24 cellular contexts compared by ENCODE assay signal in genomic region chr6:2033544-2033943, GRCh38.
"Had no signal": no experiment of that assay in that cellular context is flagged by ENCODE, and none has a peak within 500 bp of the region (broad histone marks: within the 10 kb centered on the region; RNA-seq: fewer than 3 reads in every experiment).

No MANE protein-coding gene starts in this region.

- H3K27me3 Mint-ChIP-seq: memory B cell had no signal

- H3K9me3 Mint-ChIP-seq: endodermal cell, memory B cell, natural killer cell had no signal

- H3K4me1 ChIP-seq: gastrocnemius medialis, parathyroid adenoma, tibial nerve had no signal

- H3K27me3 ChIP-seq: dorsolateral prefrontal cortex, gastrocnemius medialis, tibial nerve, upper lobe of left lung had no signal

- DNase-seq: dorsolateral prefrontal cortex; effector CD4-positive, alpha-beta T cell; endodermal cell; foreskin fibroblast; gastrocnemius medialis; head of caudate nucleus; kidney; natural killer cell; stimulated activated CD4-positive, alpha-beta T cell treated with anti-CD3 and anti-CD28 coated beads, Interleukin-12 subunit alpha, Interleukin-12 subunit beta, amount 100 ng/mL, for 4 hours; stimulated activated CD4-positive, alpha-beta T cell treated with anti-CD3 and anti-CD28 coated beads, Interleukin-1b, Interleukin-23, amount 100 ng/mL, for 48 hours; stimulated activated CD4-positive, alpha-beta T cell treated with anti-CD3 and anti-CD28 coated beads, Interleukin-4, amount 100 ng/mL, for 1 hour; stimulated activated CD8-positive, alpha-beta memory T cell treated with anti-CD3 and anti-CD28 coated beads, Interleukin-4, amount 100 ng/mL, for 48 hours; stimulated activated naive CD4-positive, alpha-beta T cell treated with Interleukin-2 at 50 U/mL for 16 hours; upper lobe of left lung had no signal

- H3K36me3 ChIP-seq: gastrocnemius medialis, thoracic aorta, tibial nerve, upper lobe of left lung had no signal

- H3K79me2 ChIP-seq: parathyroid adenoma had no signal

- H3K9me3 ChIP-seq: gastrocnemius medialis, thoracic aorta, tibial nerve, upper lobe of left lung had no signal

- H3K4me2 ChIP-seq: smooth muscle cell had no signal

- H3K36me3 Mint-ChIP-seq: memory B cell, natural killer cell had no signal

- H3K4me1 Mint-ChIP-seq: endodermal cell had no signal

- H3K4me3 Mint-ChIP-seq: endodermal cell, memory B cell, natural killer cell had no signal

- H3K27ac Mint-ChIP-seq: endodermal cell, memory B cell, natural killer cell, progenitor cell of endocrine pancreas had no signal

- H3K27ac ChIP-seq: dorsolateral prefrontal cortex, epithelial cell of prostate, gastrocnemius medialis, parathyroid adenoma, thoracic aorta, tibial nerve, upper lobe of left lung had no signal

- H3K4me3 ChIP-seq: dorsolateral prefrontal cortex, gastrocnemius medialis, lung, smooth muscle cell, thoracic aorta, tibial nerve, upper lobe of left lung had no signal

- H2AFZ ChIP-seq: parathyroid adenoma had no signal

- ATAC-seq: esophagus mucosa, gastrocnemius medialis, natural killer cell, sciatic nerve had no signal

- H3K9ac ChIP-seq: parathyroid adenoma had no signal
